8 cellular contexts compared by ENCODE assay signal in genomic region chr5:136062563-136063274, GRCh38. TPM values are rescaled to one million over a fixed set of nuclear protein-coding genes. Genes with fewer than 3 reads are reported as not detected.
DNase-seq lines count a peak whose midpoint lies in the region; TF ChIP-seq lines count a peak whose summit lies in the region.

No MANE protein-coding gene starts in this region.

- H3K4me3 ChIP-seq in astrocyte of the cerebellum (ENCODE audit: low read depth, low read length) = no peak overlapping the region

- peak; percentile 32 for TF ChIP-seq CTCF in astrocyte of the cerebellum (IDR thresholded peaks at IDR 0.05; ENCODE audit: low read depth, low read length, missing control alignments)

- peak; percentile 11 for DNase-seq in stimulated activated CD4-positive, alpha-beta T cell treated with anti-CD3 and anti-CD28 coated beads, Interleukin-4, amount 100 ng/mL, for 24 hours
- no peak for DNase-seq in stimulated activated CD4-positive, alpha-beta T cell treated with anti-CD3 and anti-CD28 coated beads, Interleukin-4, amount 100 ng/mL, for 1 hour
- DNase-seq in HCEC 1CT = peak; percentile 50
- DNase-seq in NCI-H1092 treated with DMSO at 0.1 percent for 48 hours (lab: John Stamatoyannopoulos, UW) = peak; percentile 13
- DNase-seq in astrocyte of the cerebellum (ENCODE audit: low read depth) = no peak
- peak; percentile 72 to 79 for DNase-seq in lung microvascular endothelial cell (ENCODE audit: low read depth in 2 of 2)
- no peak for DNase-seq in cerebellar nuclear complex (lab: John Stamatoyannopoulos, UW)
- DNase-seq in amniotic stem cell (lab: John Stamatoyannopoulos, UW) = no peak

- in situ Hi-C loops in astrocyte of the cerebellum (cut with HindIII; ENCODE audit: low sequenced_read_pairs) = no loop called here

RNA-seq across cellular contexts. Expression of gene TGFBI, which starts 33.9 kb away (rescaled TPM):
- total RNA-seq in lung microvascular endothelial cell = 3.8 and 17.0 TPM in 2 replicates

Comparison
In these comparisons a context has a peak if more than half of its experiments do, and no peak if none do; other contexts are left out.
1. DNase-seq: peak in stimulated activated CD4-positive, alpha-beta T cell treated with anti-CD3 and anti-CD28 coated beads, Interleukin-4, amount 100 ng/mL, for 24 hours (single experiment), HCEC 1CT (single experiment), NCI-H1092 treated with DMSO at 0.1 percent for 48 hours (single experiment) and lung microvascular endothelial cell (2 of 2); none in stimulated activated CD4-positive, alpha-beta T cell treated with anti-CD3 and anti-CD28 coated beads, Interleukin-4, amount 100 ng/mL, for 1 hour (single experiment), astrocyte of the cerebellum (single experiment), cerebellar nuclear complex (0 of 2) and amniotic stem cell (single experiment).